Comparison of ENCODE assay signal across 7 cellular contexts in the genomic region with DNA sequence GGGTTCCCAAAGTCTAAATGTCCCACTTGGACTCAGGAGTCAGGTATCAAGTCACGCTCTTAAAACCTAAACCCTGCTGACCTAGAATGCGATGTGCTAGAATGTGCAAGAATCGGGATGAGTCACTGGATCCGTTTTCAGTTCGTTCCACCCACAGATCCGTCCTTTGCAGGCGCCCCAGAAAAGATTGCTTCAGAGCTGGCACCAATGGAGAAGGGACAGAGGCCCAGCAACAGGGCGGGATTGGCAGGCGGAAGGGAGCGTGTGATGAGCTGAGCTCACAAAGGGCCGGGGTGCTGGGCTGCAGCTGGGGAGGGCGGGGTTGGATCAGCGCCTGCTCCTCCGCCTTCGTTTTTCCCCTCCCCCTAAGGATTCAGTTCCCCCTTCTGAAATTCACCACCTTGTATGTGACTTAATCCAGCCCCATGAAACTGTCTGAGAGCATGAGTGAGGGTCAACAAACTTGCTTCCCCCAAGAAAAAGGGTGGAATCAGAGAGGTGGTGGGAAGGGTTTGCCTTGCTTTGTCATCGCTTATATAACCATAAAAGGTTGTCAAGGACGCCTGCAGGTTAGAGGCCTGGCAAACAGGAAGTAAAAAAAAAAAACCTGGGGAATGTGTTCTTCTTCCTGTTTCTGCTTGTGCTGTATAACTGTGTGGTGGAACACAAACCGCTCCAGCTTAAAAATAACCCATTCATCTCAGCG. TPM values are rescaled to one million over a fixed set of nuclear protein-coding genes. Genes with fewer than 3 reads are reported as not detected.
DNase-seq lines count a peak whose midpoint lies in the region; ATAC-seq and TF ChIP-seq lines count a peak whose summit lies in the region.

No MANE protein-coding gene starts in this region.

- DNase-seq in colonic mucosa, result peak; percentile 97
- peak; percentile 69 to 80 (median 69) for DNase-seq in stimulated activated CD4-positive, alpha-beta T cell treated with anti-CD3 and anti-CD28 coated beads, TNF-alpha, amount 100 ng/mL, for 1 hour (ENCODE audit: low read depth in 3 of 3, low spot score in 1 of 3)
- DNase-seq in DMS53 treated with DMSO at 0.1 percent for 48 hours (lab: John Stamatoyannopoulos, UW; ENCODE audit: unreplicated experiment), result no peak

- H3K9ac ChIP-seq in colonic mucosa (ENCODE audit: low read depth in 2 of 2, low read length in 2 of 2), result peak overlapping the region; percentile 59 to 100
- peak overlapping the region; percentile 99 to 100 for H3K9ac ChIP-seq in liver (ENCODE audit: low read depth in 1 of 2, low read length in 2 of 2)

- H3K36me3 ChIP-seq in colonic mucosa (no peaks in the 10 kb centered on the region), liver (ENCODE audit: control insufficient read depth in 4 of 4, insufficient read depth in 3 of 4, low read depth in 1 of 4, low read length in 3 of 4) (peaks cover 0 to 3% (median 0%) of the 10 kb centered on the region in 4 donors)

- TF ChIP-seq CTCF in WI38 (IDR thresholded peaks at IDR 0.05; ENCODE audit: low read depth, low read length), result no peak
- TF ChIP-seq CTCF in colonic mucosa (IDR thresholded peaks at IDR 0.05), result no peak
- TF ChIP-seq CTCF in liver (IDR thresholded peaks at IDR 0.05; ENCODE audit: low read depth, low read length, missing input control), result no peak

- in situ Hi-C loops in GM18951 (cut with MboI; ENCODE audit: low sequenced_read_pairs, unreplicated experiment), result loop anchor here (25.0 kb wide), 1 partner anchor 880 kb away; no protein-coding TSS in a partner anchor

- H3K9me3 ChIP-seq in colonic mucosa (no peaks in the 10 kb centered on the region), liver (ENCODE audit: control insufficient read depth in 4 of 4, low read length in 3 of 4) (no peaks in the 10 kb centered on the region)

- WGBS in liver, result under 1% methylated on average over 19 of the region's 19 CpGs

- peak; percentile 3 to 23 for TF ChIP-seq RAD21 in liver (IDR thresholded peaks at IDR 0.05)

- peak; percentile 55 for ATAC-seq in HG03159 (IDR thresholded peaks at IDR 0.05; ENCODE audit: unreplicated experiment)

- peak; percentile 65 for TF ChIP-seq POLR2A in GM18951 (IDR thresholded peaks at IDR 0.05; ENCODE audit: extremely low read depth, insufficient read depth, insufficient read length)

- peak overlapping the region; percentile 75 for H3K4me3 ChIP-seq in WI38 (ENCODE audit: low read depth, low read length)
- H3K4me3 ChIP-seq in colonic mucosa, result peak overlapping the region; percentile 9
- H3K4me3 ChIP-seq in liver (ENCODE audit: low read depth in 1 of 3, low read length in 3 of 3), result peak overlapping the region; percentile 19 to 35 (median 20)

- peak overlapping the region; percentile 98 for H3K27ac ChIP-seq in colonic mucosa
- H3K27ac ChIP-seq in liver (ENCODE audit: low read depth in 1 of 2, low read length in 2 of 2), result peak overlapping the region; percentile 100

- H3K4me1 ChIP-seq in colonic mucosa (peaks cover 5% of the 10 kb centered on the region), liver (ENCODE audit: control insufficient read depth in 4 of 4, insufficient read depth in 4 of 4, low read length in 3 of 4) (peaks cover 3 to 20% (median 6%) of the 10 kb centered on the region in 4 donors)

- no peaks in the 10 kb centered on the region for H3K27me3 ChIP-seq in colonic mucosa
- H3K27me3 ChIP-seq in liver (ENCODE audit: control insufficient read depth in 4 of 4, insufficient read depth in 4 of 4, low read length in 3 of 4), result no peaks in the 10 kb centered on the region

- intact Hi-C loops in colonic mucosa (cut with DNase I), result no loop called here

TF ChIP-seq in liver, 16 proteins besides CTCF, POLR2A, EP300 and RAD21:
- TF ChIP-seq, protein P1, sequence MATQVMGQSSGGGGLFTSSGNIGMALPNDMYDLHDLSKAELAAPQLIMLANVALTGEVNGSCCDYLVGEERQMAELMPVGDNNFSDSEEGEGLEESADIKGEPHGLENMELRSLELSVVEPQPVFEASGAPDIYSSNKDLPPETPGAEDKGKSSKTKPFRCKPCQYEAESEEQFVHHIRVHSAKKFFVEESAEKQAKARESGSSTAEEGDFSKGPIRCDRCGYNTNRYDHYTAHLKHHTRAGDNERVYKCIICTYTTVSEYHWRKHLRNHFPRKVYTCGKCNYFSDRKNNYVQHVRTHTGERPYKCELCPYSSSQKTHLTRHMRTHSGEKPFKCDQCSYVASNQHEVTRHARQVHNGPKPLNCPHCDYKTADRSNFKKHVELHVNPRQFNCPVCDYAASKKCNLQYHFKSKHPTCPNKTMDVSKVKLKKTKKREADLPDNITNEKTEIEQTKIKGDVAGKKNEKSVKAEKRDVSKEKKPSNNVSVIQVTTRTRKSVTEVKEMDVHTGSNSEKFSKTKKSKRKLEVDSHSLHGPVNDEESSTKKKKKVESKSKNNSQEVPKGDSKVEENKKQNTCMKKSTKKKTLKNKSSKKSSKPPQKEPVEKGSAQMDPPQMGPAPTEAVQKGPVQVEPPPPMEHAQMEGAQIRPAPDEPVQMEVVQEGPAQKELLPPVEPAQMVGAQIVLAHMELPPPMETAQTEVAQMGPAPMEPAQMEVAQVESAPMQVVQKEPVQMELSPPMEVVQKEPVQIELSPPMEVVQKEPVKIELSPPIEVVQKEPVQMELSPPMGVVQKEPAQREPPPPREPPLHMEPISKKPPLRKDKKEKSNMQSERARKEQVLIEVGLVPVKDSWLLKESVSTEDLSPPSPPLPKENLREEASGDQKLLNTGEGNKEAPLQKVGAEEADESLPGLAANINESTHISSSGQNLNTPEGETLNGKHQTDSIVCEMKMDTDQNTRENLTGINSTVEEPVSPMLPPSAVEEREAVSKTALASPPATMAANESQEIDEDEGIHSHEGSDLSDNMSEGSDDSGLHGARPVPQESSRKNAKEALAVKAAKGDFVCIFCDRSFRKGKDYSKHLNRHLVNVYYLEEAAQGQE (IDR thresholded peaks at IDR 0.05), result peak; percentile 54
- TF ChIP-seq GABPA (IDR thresholded peaks at IDR 0.05 in 1 of 2, conservative IDR thresholded peaks at IDR 0.05 in 1 of 2) (peak; percentile 90 to 92), EGR1 (IDR thresholded peaks at IDR 0.05; ENCODE audit: low read depth in 2 of 2) (peak; percentile 43 to 78), TAF1 (conservative IDR thresholded peaks at IDR 0.05) (peak; percentile 22), YY1 (IDR thresholded peaks at IDR 0.05) (peak; percentile 87), SP1 (IDR thresholded peaks at IDR 0.05) (peak; percentile 95), HNF4G (IDR thresholded peaks at IDR 0.05) (peak; percentile 9), FOXA2 (IDR thresholded peaks at IDR 0.05) (no peak), JUND (IDR thresholded peaks at IDR 0.05) (peak; percentile 100), HNF4A (conservative IDR thresholded peaks at IDR 0.05) (peak; percentile 71 to 73), RXRA (IDR thresholded peaks at IDR 0.05) (peak; percentile 87 to 91), NR2F2 (IDR thresholded peaks at IDR 0.05) (peak; percentile 76), FOXA1 (IDR thresholded peaks at IDR 0.05) (peak; percentile 53)
- TF ChIP-seq, protein P2, sequence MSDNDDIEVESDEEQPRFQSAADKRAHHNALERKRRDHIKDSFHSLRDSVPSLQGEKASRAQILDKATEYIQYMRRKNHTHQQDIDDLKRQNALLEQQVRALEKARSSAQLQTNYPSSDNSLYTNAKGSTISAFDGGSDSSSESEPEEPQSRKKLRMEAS (IDR thresholded peaks at IDR 0.05), result peak; percentile 80
- TF ChIP-seq, protein P3, sequence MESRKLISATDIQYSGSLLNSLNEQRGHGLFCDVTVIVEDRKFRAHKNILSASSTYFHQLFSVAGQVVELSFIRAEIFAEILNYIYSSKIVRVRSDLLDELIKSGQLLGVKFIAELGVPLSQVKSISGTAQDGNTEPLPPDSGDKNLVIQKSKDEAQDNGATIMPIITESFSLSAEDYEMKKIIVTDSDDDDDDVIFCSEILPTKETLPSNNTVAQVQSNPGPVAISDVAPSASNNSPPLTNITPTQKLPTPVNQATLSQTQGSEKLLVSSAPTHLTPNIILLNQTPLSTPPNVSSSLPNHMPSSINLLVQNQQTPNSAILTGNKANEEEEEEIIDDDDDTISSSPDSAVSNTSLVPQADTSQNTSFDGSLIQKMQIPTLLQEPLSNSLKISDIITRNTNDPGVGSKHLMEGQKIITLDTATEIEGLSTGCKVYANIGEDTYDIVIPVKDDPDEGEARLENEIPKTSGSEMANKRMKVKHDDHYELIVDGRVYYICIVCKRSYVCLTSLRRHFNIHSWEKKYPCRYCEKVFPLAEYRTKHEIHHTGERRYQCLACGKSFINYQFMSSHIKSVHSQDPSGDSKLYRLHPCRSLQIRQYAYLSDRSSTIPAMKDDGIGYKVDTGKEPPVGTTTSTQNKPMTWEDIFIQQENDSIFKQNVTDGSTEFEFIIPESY (IDR thresholded peaks at IDR 0.05), result peak; percentile 84
- TF ChIP-seq, protein P4, sequence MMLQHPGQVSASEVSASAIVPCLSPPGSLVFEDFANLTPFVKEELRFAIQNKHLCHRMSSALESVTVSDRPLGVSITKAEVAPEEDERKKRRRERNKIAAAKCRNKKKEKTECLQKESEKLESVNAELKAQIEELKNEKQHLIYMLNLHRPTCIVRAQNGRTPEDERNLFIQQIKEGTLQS (IDR thresholded peaks at IDR 0.05), result peak; percentile 99

RNA-seq across cellular contexts. Expression of a gene that starts 2.8 kb away (rescaled TPM):
- total RNA-seq in colonic mucosa (1,000 to 10,000 TPM in 1 of 2 donors, 100 to 1,000 TPM in 1; 903 to 1,043 TPM), liver (100 to 1,000 TPM; 503 to 624 TPM)
- 100 to 1,000 TPM; 385 to 434 TPM for polyA plus RNA-seq in liver

RNA-seq across cellular contexts. Expression of a gene that starts 53.6 kb away (rescaled TPM):
- total RNA-seq in colonic mucosa (10 to 100 TPM; 44.9 to 83.1 TPM), liver (100 to 1,000 TPM in 1 of 2 donors, 10 to 100 TPM in 1; 85.3 to 169 TPM)
- polyA plus RNA-seq in liver, result 100 to 1,000 TPM; 112 to 289 TPM

Comparison
In these comparisons a context has a peak if more than half of its experiments do, and no peak if none do; other contexts are left out.
1. H3K4me3 ChIP-seq: peak in every context shown above with its lines; median percentile 75 in WI38; 20 in liver; 9 in colonic mucosa.